Comparison of ENCODE assay signal across 3 cellular contexts in the genomic region with DNA sequence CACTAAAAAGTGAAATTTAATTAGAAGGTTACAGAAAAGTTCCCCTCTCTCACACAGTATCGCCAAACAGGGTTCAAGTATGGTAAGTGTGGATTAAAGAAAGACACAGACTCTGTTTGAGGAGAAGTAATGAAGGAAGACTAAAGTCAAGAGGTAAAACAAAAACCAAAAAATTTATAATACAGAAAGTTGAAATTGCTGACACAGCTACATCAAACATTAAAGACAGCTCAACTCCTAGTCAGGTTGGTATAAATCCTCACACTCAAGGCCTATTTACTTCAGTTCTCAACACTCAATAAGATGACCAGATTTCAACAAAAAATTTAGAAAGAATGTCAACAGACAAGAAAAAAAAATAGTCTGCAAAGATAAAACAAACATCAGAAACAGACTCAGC.
A peak's percentile ranks its signal among the peaks of the same experiment; 100 is the strongest.
TF ChIP-seq lines count a peak whose summit lies in the region.

No MANE protein-coding gene starts in this region.

TF ChIP-seq in A549, 52 proteins besides CTCF, POLR2A, EP300 and RAD21:
- TF ChIP-seq CBX2 (IDR thresholded peaks at IDR 0.05; ENCODE audit: borderline replicate concordance, low read depth) (no peak), MAFK (IDR thresholded peaks at IDR 0.05; ENCODE audit: partially characterized antibody) (peak; percentile 57)

TF ChIP-seq in IMR-90, 13 proteins besides CTCF, POLR2A, EP300 and RAD21:
- TF ChIP-seq, protein P1, sequence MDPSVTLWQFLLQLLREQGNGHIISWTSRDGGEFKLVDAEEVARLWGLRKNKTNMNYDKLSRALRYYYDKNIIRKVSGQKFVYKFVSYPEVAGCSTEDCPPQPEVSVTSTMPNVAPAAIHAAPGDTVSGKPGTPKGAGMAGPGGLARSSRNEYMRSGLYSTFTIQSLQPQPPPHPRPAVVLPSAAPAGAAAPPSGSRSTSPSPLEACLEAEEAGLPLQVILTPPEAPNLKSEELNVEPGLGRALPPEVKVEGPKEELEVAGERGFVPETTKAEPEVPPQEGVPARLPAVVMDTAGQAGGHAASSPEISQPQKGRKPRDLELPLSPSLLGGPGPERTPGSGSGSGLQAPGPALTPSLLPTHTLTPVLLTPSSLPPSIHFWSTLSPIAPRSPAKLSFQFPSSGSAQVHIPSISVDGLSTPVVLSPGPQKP (IDR thresholded peaks at IDR 0.05; ENCODE audit: borderline replicate concordance, low read depth, low read length) = no peak
- TF ChIP-seq CHD1 (IDR thresholded peaks at IDR 0.05; ENCODE audit: low read depth, low read length) (no peak), MAFK (IDR thresholded peaks at IDR 0.05; ENCODE audit: low read depth, low read length) (peak; percentile 82)

TF ChIP-seq in H1, 55 proteins besides CTCF, POLR2A, EP300 and RAD21:
- TF ChIP-seq NANOG (IDR thresholded peaks at IDR 0.05; ENCODE audit: insufficient read depth, low read depth, low read length, poor library complexity, severe bottlenecking) = no peak
- TF ChIP-seq MAFK (IDR thresholded peaks at IDR 0.05; ENCODE audit: low read depth, low read length) = peak; percentile 70; the same call in 1 of the 2 replicates
- no peak for TF ChIP-seq BRCA1 (IDR thresholded peaks at IDR 0.05; ENCODE audit: low read depth, low read length)
- TF ChIP-seq FOSL1 (IDR thresholded peaks at IDR 0.05; ENCODE audit: insufficient read depth, low read depth, low read length) = no peak
- no peak for TF ChIP-seq KDM4A (IDR thresholded peaks at IDR 0.05; ENCODE audit: low read depth, low read length, severe bottlenecking)
- no peak for TF ChIP-seq JUN (IDR thresholded peaks at IDR 0.05; ENCODE audit: low read depth, low read length)
